Comparison of ENCODE assay signal across 8 cellular contexts in genomic region chr18:11981633-11982366, GRCh38. TPM values are rescaled to one million over a fixed set of nuclear protein-coding genes. Genes with fewer than 3 reads are reported as not detected.
DNase-seq lines count a peak whose midpoint lies in the region; ATAC-seq, FAIRE-seq and TF ChIP-seq lines count a peak whose summit lies in the region.

No MANE protein-coding gene starts in this region.

- peak; percentile 28 for ATAC-seq in GM18511 (IDR thresholded peaks at IDR 0.05; ENCODE audit: unreplicated experiment)
- peak; percentile 23 for ATAC-seq in HG02973 (IDR thresholded peaks at IDR 0.05; ENCODE audit: unreplicated experiment)

- H3K9me3 ChIP-seq in OCI-LY1 (ENCODE audit: low read length) (no peaks in the 10 kb centered on the region), astrocyte (ENCODE audit: insufficient read depth, low read depth, low read length) (no peaks in the 10 kb centered on the region), iPS-18c (ENCODE audit: control insufficient read depth, insufficient read depth, low read length) (no peaks in the 10 kb centered on the region), smooth muscle cell (replicated peaks; ENCODE audit: low read depth) (no peaks in the 10 kb centered on the region)

- no peaks in the 10 kb centered on the region for H3K9me3 Mint-ChIP-seq in astrocyte (ENCODE audit: unreplicated experiment)

- TF ChIP-seq CTCF in 22Rv1 (IDR thresholded peaks at IDR 0.05): peak; percentile 3; the same call in 1 of the 2 replicates
- TF ChIP-seq CTCF in OCI-LY1 (IDR thresholded peaks at IDR 0.05; ENCODE audit: low read length): no peak
- TF ChIP-seq CTCF in astrocyte (IDR thresholded peaks at IDR 0.05; ENCODE audit: insufficient read depth, low read depth, low read length): no peak
- TF ChIP-seq CTCF in smooth muscle cell (IDR thresholded peaks at IDR 0.05; ENCODE audit: borderline replicate concordance, insufficient read depth, poor library complexity, severe bottlenecking): no peak

- peak overlapping the region; percentile 76 for H3K4me3 ChIP-seq in OCI-LY1 (ENCODE audit: low read depth, low read length, poor library complexity, severe bottlenecking)
- peak overlapping the region; percentile 63 for H3K4me3 ChIP-seq in astrocyte (ENCODE audit: insufficient read depth, low read depth, low read length)
- H3K4me3 ChIP-seq in iPS-18c (ENCODE audit: insufficient read depth, low read depth, low read length): peak overlapping the region; percentile 85
- H3K4me3 ChIP-seq in smooth muscle cell: peak overlapping the region; percentile 66

- H3K9ac ChIP-seq in OCI-LY1 (ENCODE audit: low read length): peak overlapping the region; percentile 70
- peak overlapping the region; percentile 76 for H3K9ac ChIP-seq in astrocyte (ENCODE audit: low read length)
- no peak overlapping the region for H3K9ac ChIP-seq in smooth muscle cell (ENCODE audit: low read depth)

- H3K79me2 ChIP-seq in OCI-LY1 (ENCODE audit: insufficient read depth, low read length) (no peaks in the 10 kb centered on the region), astrocyte (ENCODE audit: insufficient read depth, low read length) (no peaks in the 10 kb centered on the region), smooth muscle cell (ENCODE audit: low read depth) (no peaks in the 10 kb centered on the region)

- H3K4me2 ChIP-seq in OCI-LY1 (ENCODE audit: low read length) (peak overlapping the region; percentile 88), astrocyte (ENCODE audit: low read length) (peak overlapping the region; percentile 84), smooth muscle cell (peak overlapping the region; percentile 87)

- H3F3A ChIP-seq in OCI-LY1 (ENCODE audit: insufficient read depth, low read length): no peaks in the 10 kb centered on the region
- H3F3A ChIP-seq in smooth muscle cell (ENCODE audit: low read depth): peaks cover 14% of the 10 kb centered on the region

- no peaks in the 10 kb centered on the region for H3K36me3 Mint-ChIP-seq in astrocyte (ENCODE audit: low read depth, unreplicated experiment)

- H4K20me1 ChIP-seq in OCI-LY1 (ENCODE audit: insufficient read depth, low read length) (no peaks in the 10 kb centered on the region), astrocyte (ENCODE audit: insufficient read depth, low read length) (no peaks in the 10 kb centered on the region), smooth muscle cell (ENCODE audit: low read depth) (peaks cover 3% of the 10 kb centered on the region)

- peak overlapping the region; percentile 86 for H3K4me3 Mint-ChIP-seq in astrocyte (ENCODE audit: unreplicated experiment)

- under 1% methylated on average over 55 of the region's 62 CpGs for whole genome bisulfite sequencing in smooth muscle cell (ENCODE audit: low lambda C conversion rate)

- no peaks in the 10 kb centered on the region for H3K27me3 ChIP-seq in OCI-LY1 (ENCODE audit: insufficient read depth, low read length)
- peaks cover 5% of the 10 kb centered on the region for H3K27me3 ChIP-seq in astrocyte (ENCODE audit: insufficient read depth, low read length)
- H3K27me3 ChIP-seq in smooth muscle cell (ENCODE audit: low read depth): no peaks in the 10 kb centered on the region

- FAIRE-seq in astrocyte (lab: Jason Lieb, UNC) (no peak), GM12892 (lab: Jason Lieb, UNC) (no peak)

- peaks cover 20% of the 10 kb centered on the region for H3K4me1 ChIP-seq in OCI-LY1 (ENCODE audit: insufficient read depth, low read length, severe bottlenecking)
- no peaks in the 10 kb centered on the region for H3K4me1 ChIP-seq in astrocyte (ENCODE audit: insufficient read depth, low read length)
- H3K4me1 ChIP-seq in smooth muscle cell (ENCODE audit: low read depth): peaks cover 24% of the 10 kb centered on the region

- H3K36me3 ChIP-seq in OCI-LY1 (ENCODE audit: insufficient read depth, low read length) (no peaks in the 10 kb centered on the region), astrocyte (ENCODE audit: insufficient read depth, low read length) (no peaks in the 10 kb centered on the region), smooth muscle cell (ENCODE audit: low read depth) (no peaks in the 10 kb centered on the region)

- no peaks in the 10 kb centered on the region for H3K9me2 ChIP-seq in OCI-LY1 (ENCODE audit: low read depth, low read length)

- peak overlapping the region; percentile 51 for H3K27ac Mint-ChIP-seq in astrocyte (ENCODE audit: unreplicated experiment)

- peaks cover 3% of the 10 kb centered on the region for H3K4me1 Mint-ChIP-seq in astrocyte (ENCODE audit: low read depth, unreplicated experiment)

- DNase-seq in astrocyte (ENCODE audit: low read depth): no peak
- no peak for DNase-seq in smooth muscle cell (lab: John Stamatoyannopoulos, UW; ENCODE audit: unreplicated experiment)
- DNase-seq in GM12892 (ENCODE audit: insufficient read length): no peak

- peak overlapping the region; percentile 70 for H3K27ac ChIP-seq in 22Rv1
- H3K27ac ChIP-seq in OCI-LY1 (ENCODE audit: low read depth, low read length, poor library complexity, severe bottlenecking): no peak overlapping the region
- H3K27ac ChIP-seq in astrocyte (ENCODE audit: low read depth, low read length): peak overlapping the region; percentile 38
- no peak overlapping the region for H3K27ac ChIP-seq in smooth muscle cell (ENCODE audit: low read depth)

- H3K27me3 Mint-ChIP-seq in astrocyte (ENCODE audit: low read depth, unreplicated experiment): peaks cover 8% of the 10 kb centered on the region

- H2AFZ ChIP-seq in OCI-LY1 (ENCODE audit: low read length) (peak overlapping the region; percentile 53; the same call in 1 of the 2 replicates), astrocyte (ENCODE audit: low read depth, low read length) (peak overlapping the region; percentile 86), smooth muscle cell (ENCODE audit: low read depth) (peak overlapping the region; percentile 56)

- no peak for TF ChIP-seq POLR2A in GM12892 (IDR thresholded peaks at IDR 0.05; ENCODE audit: low read depth, low read length)

RNA-seq across cellular contexts. Expression of gene IMPA2, which starts 0.5 kb away (rescaled TPM):
- total RNA-seq in astrocyte (4.1 and 4.8 TPM in 2 replicates), smooth muscle cell (9.9 and 10.5 TPM in 2 replicates)
- 17.8 and 22.4 TPM in 2 replicates for polyA plus RNA-seq in smooth muscle cell
- polyA plus RNA-seq in GM12892 (2012; ENCODE audit: missing spikeins): 12.7 TPM

Comparison
In these comparisons a context has a peak if more than half of its experiments do, and no peak if none do; other contexts are left out.
1. H3K27ac ChIP-seq: peak in 22Rv1 (single experiment) and astrocyte (single experiment); none in OCI-LY1 (single experiment) and smooth muscle cell (single experiment).
2. Peak in every context shown above with its lines, with median percentiles within 50 percentile points of each other: H2AFZ ChIP-seq, H3K4me2 ChIP-seq and H3K4me3 ChIP-seq.